Comparison of ENCODE assay signal across 22 cellular contexts in the genomic region with DNA sequence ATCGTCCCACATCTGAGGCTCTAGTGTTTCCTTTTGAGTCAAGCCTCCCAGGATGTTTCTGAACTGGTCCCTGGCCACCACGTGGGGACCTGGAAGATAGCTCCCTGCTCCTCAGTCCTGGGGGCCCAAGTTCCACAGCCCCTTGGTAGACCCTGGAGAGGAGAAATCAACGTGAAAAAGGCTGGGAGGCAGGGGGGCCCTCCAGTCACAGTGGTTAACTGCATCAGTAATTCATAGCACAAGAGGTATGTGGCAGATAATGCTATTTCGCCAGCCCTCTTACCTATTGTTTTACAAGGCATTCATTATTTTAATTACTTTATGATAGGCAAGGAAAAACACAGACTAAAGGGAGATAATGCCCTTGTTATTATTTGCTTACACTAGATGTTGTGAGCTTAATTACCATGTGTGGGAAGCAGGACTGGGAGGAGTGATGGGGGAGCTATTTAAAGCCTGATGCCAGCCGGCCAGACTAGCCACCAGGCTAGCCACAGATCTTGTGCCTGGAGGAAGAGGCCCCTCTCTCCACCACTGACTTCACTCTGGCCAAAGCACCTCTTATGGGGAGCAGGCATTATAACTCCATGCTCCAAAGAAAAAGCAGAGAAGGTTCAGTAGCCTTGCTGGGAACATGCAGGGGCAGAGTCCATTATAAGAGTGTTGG.
DNase-seq lines count a peak whose midpoint lies in the region; ATAC-seq and TF ChIP-seq lines count a peak whose summit lies in the region.
"Had no signal": no experiment of that assay in that cellular context is flagged by ENCODE, and none has a peak within 500 bp of the region (broad histone marks: within the 10 kb centered on the region; RNA-seq: fewer than 3 reads in every experiment).

No MANE protein-coding gene starts in this region.

- H2AFZ ChIP-seq in neuronal stem cell (ENCODE audit: low read length), result no peak overlapping the region

- CTCF ChIA-PET in RWPE1 (lab: Yijun Ruan, JAX), result interaction anchor here (0.7 to 0.8 kb wide), 2 partner anchors 16 to 47 kb away, joined by 3 read pairs; no protein-coding TSS in a partner anchor

- H2BK120ac ChIP-seq in neuronal stem cell (ENCODE audit: low read depth, low read length), result no peak overlapping the region

- no peak for TF ChIP-seq POLR2A in vagina (IDR thresholded peaks at IDR 0.05)

- H4K91ac ChIP-seq in neuronal stem cell (ENCODE audit: low read depth, low read length, poor library complexity), result no peak overlapping the region

- WGBS in neuronal stem cell (ENCODE audit: extremely low coverage in 2 of 2, insufficient read length in 2 of 2, insufficient replicate concordance in 1 of 2), 2 donors, result no CpG with 5 or more reads among the region's 5 CpGs

- no peak for ATAC-seq in GM18517 (IDR thresholded peaks at IDR 0.05; ENCODE audit: unreplicated experiment)
- ATAC-seq in left colon, result no peak
- ATAC-seq: left cardiac atrium; stimulated activated effector memory CD8-positive, alpha-beta T cell treated with anti-CD3 and anti-CD28 coated beads, Interleukin-12 subunit alpha, Interleukin-12 subunit beta, amount 100 ng/mL, for 72 hours had no signal

- peak overlapping the region; percentile 1 for H2AK5ac ChIP-seq in neuronal stem cell (ENCODE audit: low read depth, low read length)

- H3K79me1 ChIP-seq in neuronal stem cell (ENCODE audit: low read depth, low read length), result no peaks in the 10 kb centered on the region

- H3K18ac ChIP-seq in neuronal stem cell (ENCODE audit: low read length), result peak overlapping the region; percentile 54

- POLR2A ChIA-PET in RWPE1 (lab: Yijun Ruan, JAX; ENCODE audit: low non-redundant PET), result no interaction called here

- peaks cover 3 to 13% of the 10 kb centered on the region in 2 donors for H3K4me1 ChIP-seq in neuronal stem cell (ENCODE audit: control insufficient read depth in 2 of 2, insufficient read depth in 1 of 2, low read depth in 1 of 2, low read length in 2 of 2)
- peaks cover 29% of the 10 kb centered on the region for H3K4me1 ChIP-seq in vagina
- no peaks in the 10 kb centered on the region for H3K4me1 ChIP-seq in effector memory CD4-positive, alpha-beta T cell (ENCODE audit: control insufficient read depth, insufficient read depth, low read length, poor library complexity, severe bottlenecking)

- no peaks in the 10 kb centered on the region for H3K36me3 ChIP-seq in neuronal stem cell (replicated peaks in 1 of 2; ENCODE audit: control insufficient read depth in 2 of 2, insufficient read depth in 2 of 2, low read length in 2 of 2)
- H3K36me3 ChIP-seq in vagina, result no peaks in the 10 kb centered on the region
- H3K36me3 ChIP-seq in effector memory CD4-positive, alpha-beta T cell (ENCODE audit: control insufficient read depth, insufficient read depth, low read length), result no peaks in the 10 kb centered on the region
- H3K36me3 ChIP-seq: BLaER1, thyroid gland had no signal

- intact Hi-C loops in vagina (cut with DNase I), result loop anchor here (5.0 kb wide), 2 partner anchors 230 to 1095 kb away; a partner anchor contains a TSS
- intact Hi-C loops in left colon (cut with DNase I, micrococcal nuclease), result no loop called here

- peak overlapping the region; percentile 11 for H2BK15ac ChIP-seq in neuronal stem cell (ENCODE audit: low read length)

- no peak overlapping the region for H3K9ac ChIP-seq in neuronal stem cell (ENCODE audit: low read depth, low read length, poor library complexity)
- H3K9ac ChIP-seq: BLaER1 had no signal

- no peak overlapping the region for H3K4ac ChIP-seq in neuronal stem cell (ENCODE audit: low read length)

- H3K14ac ChIP-seq in neuronal stem cell (ENCODE audit: low read length), result no peak overlapping the region

- H3K4me3 ChIP-seq in neuronal stem cell (ENCODE audit: low read length in 2 of 2) (no peak overlapping the region), vagina (no peak overlapping the region)
- no peak overlapping the region for H3K4me3 ChIP-seq in effector memory CD4-positive, alpha-beta T cell (ENCODE audit: insufficient read depth, low read depth, low read length, poor library complexity, severe bottlenecking)
- H3K4me3 ChIP-seq: BLaER1, esophagus squamous epithelium, thyroid gland had no signal

- H3K4me2 ChIP-seq in neuronal stem cell (ENCODE audit: insufficient read depth, low read length, poor library complexity, severe bottlenecking), result no peak overlapping the region
- H3K4me2 ChIP-seq: BLaER1 had no signal

- DNase-seq in NCI-H2081 (lab: John Stamatoyannopoulos, UW) (peak; percentile 27 to 41), NCI-H2081 treated with DMSO at 0.1 percent for 48 hours (lab: John Stamatoyannopoulos, UW) (no peak), RWPE1 (ENCODE audit: low spot score) (no peak), neuronal stem cell (ENCODE audit: low spot score) (no peak), vagina (ENCODE audit: extremely low spot score in 2 of 2) (no peak), left colon (no peak)
- no peak for DNase-seq in effector memory CD4-positive, alpha-beta T cell
- DNase-seq: activated CD4-positive, alpha-beta memory T cell treated with anti-CD3 and anti-CD28 coated beads for 36 hours; activated gamma-delta T cell treated with Interleukin-2 at 50 U/mL for 16 hours; activated T-cell treated with anti-CD3 and anti-CD28 coated beads for 4 hours; amniotic stem cell; effector CD8-positive, alpha-beta T cell; esophagus squamous epithelium; GOT3; left cardiac atrium; NCI-H1436; NCI-H2227 treated with DMSO at 0.1 percent for 48 hours; T-helper 1 cell; thyroid gland had no signal

- no peak overlapping the region for H3K23ac ChIP-seq in neuronal stem cell (ENCODE audit: low read depth, low read length, poor library complexity)

- peak overlapping the region; percentile 79 for H3K27ac ChIP-seq in RWPE1
- no peak overlapping the region for H3K27ac ChIP-seq in neuronal stem cell (replicated peaks; ENCODE audit: low read length)
- peak overlapping the region; percentile 46 for H3K27ac ChIP-seq in vagina
- no peak overlapping the region for H3K27ac ChIP-seq in effector memory CD4-positive, alpha-beta T cell (ENCODE audit: insufficient read depth, low read length, poor library complexity, severe bottlenecking)
- H3K27ac ChIP-seq: BLaER1, thyroid gland had no signal

- no peak overlapping the region for H2BK5ac ChIP-seq in neuronal stem cell (ENCODE audit: low read length)

- peaks cover 0 to 2% of the 10 kb centered on the region in 2 donors for H3K9me3 ChIP-seq in neuronal stem cell (replicated peaks in 1 of 2; ENCODE audit: control insufficient read depth in 2 of 2, insufficient read depth in 1 of 2, low read depth in 1 of 2, low read length in 2 of 2)
- H3K9me3 ChIP-seq in vagina, result no peaks in the 10 kb centered on the region
- no peaks in the 10 kb centered on the region for H3K9me3 ChIP-seq in effector memory CD4-positive, alpha-beta T cell (ENCODE audit: control insufficient read depth, low read length)
- H3K9me3 ChIP-seq: BLaER1, esophagus squamous epithelium, thyroid gland had no signal

- no peak for TF ChIP-seq CTCF in RWPE1 (conservative IDR thresholded peaks at IDR 0.05; ENCODE audit: low read depth)
- no peak for TF ChIP-seq CTCF in vagina (IDR thresholded peaks at IDR 0.05)

- H3K27me3 ChIP-seq in neuronal stem cell (ENCODE audit: control insufficient read depth in 3 of 3, insufficient read depth in 3 of 3, low read depth in 1 of 3, low read length in 3 of 3), result peaks cover 0 to 4% (median 0%) of the 10 kb centered on the region in 3 experiments
- no peaks in the 10 kb centered on the region for H3K27me3 ChIP-seq in vagina
- H3K27me3 ChIP-seq in effector memory CD4-positive, alpha-beta T cell (replicated peaks; ENCODE audit: control insufficient read depth, insufficient read depth, low read length, poor library complexity, severe bottlenecking), result no peaks in the 10 kb centered on the region
- H3K27me3 ChIP-seq: BLaER1, thyroid gland had no signal

- peak overlapping the region; percentile 4 for H2BK12ac ChIP-seq in neuronal stem cell (ENCODE audit: low read length)

- H4K8ac ChIP-seq in neuronal stem cell (ENCODE audit: low read depth, low read length), result no peak overlapping the region

Comparison
In these comparisons a context has a peak if more than half of its experiments do, and no peak if none do; other contexts are left out.
1. DNase-seq: peak in NCI-H2081 (2 of 2); none in NCI-H2081 treated with DMSO at 0.1 percent for 48 hours (single experiment), RWPE1 (single experiment), neuronal stem cell (single experiment), vagina (0 of 2), left colon (0 of 2) and effector memory CD4-positive, alpha-beta T cell (0 of 3).
2. H3K27ac ChIP-seq: peak in RWPE1 (single experiment) and vagina (single experiment); none in neuronal stem cell (single experiment) and effector memory CD4-positive, alpha-beta T cell (single experiment).